ENCODE assay signal across 15 cellular contexts in the genomic region with DNA sequence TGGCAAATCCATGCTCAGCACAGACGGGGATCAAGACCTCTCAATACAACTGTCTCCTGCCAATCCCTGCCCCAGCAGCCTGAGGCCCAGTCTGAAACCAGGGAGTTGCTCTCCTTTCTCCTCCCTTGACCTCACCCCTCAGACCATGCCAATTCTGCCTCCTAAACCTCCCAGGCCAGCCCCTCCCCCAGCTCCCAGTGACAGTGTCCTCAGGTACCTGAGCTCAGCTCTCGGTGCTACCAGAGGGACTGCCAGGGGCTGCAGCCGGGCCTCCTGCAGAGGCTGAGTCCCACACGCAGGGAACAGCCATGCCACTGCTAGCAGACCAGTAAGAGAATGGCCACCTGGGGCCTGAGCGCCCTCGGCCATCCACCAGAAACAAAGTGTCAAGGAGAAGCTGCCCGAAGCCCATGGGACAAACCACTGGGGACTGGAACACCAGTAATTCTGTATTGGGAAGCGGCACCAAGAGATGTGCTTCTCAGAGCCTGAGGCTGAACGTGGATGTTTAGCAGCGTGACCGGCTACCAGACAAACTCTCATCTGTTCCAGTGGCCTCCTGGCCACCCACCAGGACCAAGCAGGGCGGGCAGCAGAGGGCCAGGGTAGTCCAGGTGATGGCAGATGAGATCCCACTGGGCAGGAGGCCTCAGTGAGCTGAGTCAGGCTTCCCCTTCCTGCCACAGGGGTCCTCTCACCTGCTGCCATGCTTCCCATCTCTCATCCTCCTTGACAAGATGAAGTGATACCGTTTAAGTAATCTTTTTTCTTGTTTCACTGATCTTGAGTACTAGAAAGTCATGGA. TPM values are rescaled to one million over a fixed set of nuclear protein-coding genes. Genes with fewer than 3 reads are reported as not detected.
A peak's percentile ranks its signal among the peaks of the same experiment; 100 is the strongest.
DNase-seq lines count a peak whose midpoint lies in the region; ATAC-seq and TF ChIP-seq lines count a peak whose summit lies in the region.
"Had no signal": no experiment of that assay in that cellular context is flagged by ENCODE, and none has a peak within 500 bp of the region (broad histone marks: within the 10 kb centered on the region; RNA-seq: fewer than 3 reads in every experiment).

No MANE protein-coding gene starts in this region.

- DNase-seq in activated CD4-positive, CD25-positive, alpha-beta regulatory T cell treated with anti-CD3 and anti-CD28 coated beads, Interleukin-2, amount 50 U/mL, for 72 hours = peak; percentile 27
- DNase-seq in DND-41 = peak; percentile 1
- DNase-seq in activated naive CD4-positive, alpha-beta T cell treated with anti-CD3 and anti-CD28 coated beads, Interleukin-2, amount 50 U/mL, for 72 hours (ENCODE audit: low spot score in 2 of 2) = peak in 1 of 2 donors; percentile 54
- DNase-seq in osteocyte (ENCODE audit: extremely low spot score, unreplicated experiment) = peak; percentile 81
- no peak for DNase-seq in NCI-H2196 treated with DMSO at 0.1 percent for 48 hours (lab: John Stamatoyannopoulos, UW; ENCODE audit: unreplicated experiment)
- DNase-seq in GM19240 (ENCODE audit: insufficient read length, low spot score) = no peak
- DNase-seq: EL, NCI-H2081 treated with DMSO at 0.1 percent for 48 hours had no signal

- H3K27me3 ChIP-seq in DND-41 (ENCODE audit: insufficient read depth, low read length, poor library complexity) = no peaks in the 10 kb centered on the region
- H3K27me3 ChIP-seq: cardiac muscle cell had no signal

- peaks cover 11% of the 10 kb centered on the region; the same call in 1 of the 2 replicates for H4K20me1 ChIP-seq in DND-41 (ENCODE audit: insufficient read depth, low read length)

- no peaks in the 10 kb centered on the region for H3K4me1 ChIP-seq in DND-41 (ENCODE audit: insufficient read depth, low read length)

- no peak overlapping the region for H3K4me2 ChIP-seq in DND-41 (ENCODE audit: insufficient read depth, low read length)

- H3K36me3 Mint-ChIP-seq in activated naive CD4-positive, alpha-beta T cell treated with anti-CD3 and anti-CD28 coated beads, Interleukin-2, amount 50 U/mL, for 72 hours = no peaks in the 10 kb centered on the region
- no peaks in the 10 kb centered on the region for H3K36me3 Mint-ChIP-seq in osteocyte (ENCODE audit: unreplicated experiment)

- H3K9me3 ChIP-seq in DND-41 (ENCODE audit: insufficient read depth, low read length, severe bottlenecking) = no peaks in the 10 kb centered on the region

- H3K27me3 Mint-ChIP-seq in osteocyte (ENCODE audit: unreplicated experiment) = peaks cover 7% of the 10 kb centered on the region
- H3K27me3 Mint-ChIP-seq: CD4-positive, alpha-beta T cell had no signal

- H3K4me3 Mint-ChIP-seq in osteocyte (ENCODE audit: unreplicated experiment) = no peak overlapping the region
- H3K4me3 Mint-ChIP-seq: CD4-positive, alpha-beta T cell had no signal

- H3K9me3 Mint-ChIP-seq in activated naive CD4-positive, alpha-beta T cell treated with anti-CD3 and anti-CD28 coated beads, Interleukin-2, amount 50 U/mL, for 72 hours = no peaks in the 10 kb centered on the region
- H3K9me3 Mint-ChIP-seq in osteocyte (ENCODE audit: unreplicated experiment) = no peaks in the 10 kb centered on the region
- H3K9me3 Mint-ChIP-seq: CD4-positive, alpha-beta T cell had no signal

- no peaks in the 10 kb centered on the region for H3K79me2 ChIP-seq in DND-41 (ENCODE audit: insufficient read depth, low read length)

- H2AFZ ChIP-seq in DND-41 (ENCODE audit: low read depth, low read length) = no peak overlapping the region

- H3K9ac ChIP-seq in DND-41 (ENCODE audit: low read depth, low read length) = no peak overlapping the region

- H3K4me3 ChIP-seq in DND-41 (ENCODE audit: low read depth in 1 of 2, low read length in 2 of 2) = no peak overlapping the region
- H3K4me3 ChIP-seq: cardiac muscle cell had no signal

- TF ChIP-seq CTCF in DND-41 (IDR thresholded peaks at IDR 0.05; ENCODE audit: borderline replicate concordance, extremely low read depth, low read length, poor library complexity, severe bottlenecking) (no peak), osteocyte (IDR thresholded peaks at IDR 0.05) (no peak)

- H3K27ac ChIP-seq in DND-41 (ENCODE audit: low read length) = no peak overlapping the region
- H3K27ac ChIP-seq: cardiac muscle cell had no signal

- H3K4me1 Mint-ChIP-seq in osteocyte (ENCODE audit: unreplicated experiment) = no peaks in the 10 kb centered on the region

- ATAC-seq in activated CD4-positive, CD25-positive, alpha-beta regulatory T cell treated with anti-CD3 and anti-CD28 coated beads, Interleukin-2, amount 50 U/mL, for 24 hours = no peak
- ATAC-seq in DND-41 (ENCODE audit: insufficient read depth, low read depth) (no peak), HG02798 (IDR thresholded peaks at IDR 0.05; ENCODE audit: poor library complexity, unreplicated experiment) (no peak)
- ATAC-seq in activated naive CD4-positive, alpha-beta T cell treated with anti-CD3 and anti-CD28 coated beads, Interleukin-2, amount 50 U/mL, for 72 hours = no peak

- peak overlapping the region; percentile 17 to 29 for H3K27ac Mint-ChIP-seq in activated naive CD4-positive, alpha-beta T cell treated with anti-CD3 and anti-CD28 coated beads, Interleukin-2, amount 50 U/mL, for 72 hours
- H3K27ac Mint-ChIP-seq in osteocyte (ENCODE audit: unreplicated experiment) = no peak overlapping the region

- H3K36me3 ChIP-seq in DND-41 (ENCODE audit: insufficient read depth, low read length) = no peaks in the 10 kb centered on the region
- H3K36me3 ChIP-seq: cardiac muscle cell had no signal

RNA-seq across cellular contexts. Expression of a gene that starts 0.6 kb away (rescaled TPM):
- total RNA-seq in activated naive CD4-positive, alpha-beta T cell treated with anti-CD3 and anti-CD28 coated beads, Interleukin-2, amount 50 U/mL, for 72 hours = 1 to 10 TPM in 1 of 2 donors, not detected in 1; 9.7 TPM
- not detected in 2 replicates for total RNA-seq in osteocyte
- total RNA-seq: A172; cardiac muscle cell; CD4-positive, alpha-beta T cell; myocyte; SK-MEL-5 had no signal

RNA-seq across cellular contexts. Expression of a gene that starts 13.7 kb away (rescaled TPM):
- 10 to 100 TPM in 1 of 2 donors, 1 to 10 TPM in 1; 8.4 to 39.7 TPM for total RNA-seq in activated naive CD4-positive, alpha-beta T cell treated with anti-CD3 and anti-CD28 coated beads, Interleukin-2, amount 50 U/mL, for 72 hours
- total RNA-seq in osteocyte = not detected in 2 replicates
- total RNA-seq: cardiac muscle cell; CD4-positive, alpha-beta T cell; myocyte; SK-MEL-5 had no signal

RNA-seq across cellular contexts. Expression of a gene that starts 48.4 kb away (rescaled TPM):
- total RNA-seq in activated naive CD4-positive, alpha-beta T cell treated with anti-CD3 and anti-CD28 coated beads, Interleukin-2, amount 50 U/mL, for 72 hours = 1 to 10 TPM; 1.8 to 3.5 TPM
- not detected in 2 replicates for total RNA-seq in osteocyte

Comparison
In these comparisons a context has a peak if more than half of its experiments do, and no peak if none do; other contexts are left out.
1. DNase-seq: peak in activated CD4-positive, CD25-positive, alpha-beta regulatory T cell treated with anti-CD3 and anti-CD28 coated beads, Interleukin-2, amount 50 U/mL, for 72 hours (single experiment), DND-41 (single experiment) and osteocyte (single experiment); none in NCI-H2196 treated with DMSO at 0.1 percent for 48 hours (single experiment) and GM19240 (single experiment).